13 cellular contexts compared by ENCODE assay signal in the genomic region with DNA sequence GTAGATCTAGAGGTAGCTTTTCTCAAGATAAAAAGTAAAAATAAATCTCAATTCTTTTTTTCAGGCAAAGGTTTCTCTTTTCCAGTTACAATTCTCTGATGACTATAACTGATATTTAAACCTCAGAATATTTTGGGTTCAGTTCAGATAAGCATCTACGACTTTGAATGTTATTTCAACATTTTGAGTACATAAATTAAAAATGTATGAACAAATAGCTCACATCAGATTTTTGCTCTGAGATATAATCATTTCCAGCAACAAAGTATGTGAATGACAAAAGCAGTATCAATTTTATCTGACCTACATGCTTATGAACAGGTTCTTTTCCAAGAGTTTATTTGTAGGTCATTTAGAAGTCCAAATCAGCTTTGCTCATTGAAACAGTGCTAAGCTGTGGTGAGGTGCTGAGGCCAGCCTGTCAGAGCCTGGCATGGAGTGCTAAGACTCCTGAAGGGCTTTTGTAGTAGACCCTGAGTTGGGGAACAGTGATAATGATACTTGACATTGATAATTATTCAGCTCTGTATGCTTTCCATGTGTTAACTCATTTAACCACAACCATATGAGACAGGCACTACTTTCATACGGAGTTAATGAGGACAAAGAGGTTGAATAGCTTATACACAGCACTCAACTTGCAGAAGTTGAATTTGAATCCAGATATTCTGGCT.
"Had no signal": no experiment of that assay in that cellular context is flagged by ENCODE, and none has a peak within 500 bp of the region (broad histone marks: within the 10 kb centered on the region; RNA-seq: fewer than 3 reads in every experiment).

No MANE protein-coding gene starts in this region.

- H3K27me3 ChIP-seq: adrenal gland had no signal

- H3K4me3 ChIP-seq: adrenal gland, thoracic aorta had no signal

- ATAC-seq: activated CD8-positive, alpha-beta T cell treated with anti-CD3 and anti-CD28 coated beads for 36 hours; effector memory CD8-positive, alpha-beta T cell; right cardiac atrium had no signal

- H3K9me3 ChIP-seq: adrenal gland, thoracic aorta had no signal

- H3K27ac Mint-ChIP-seq: activated CD8-positive, alpha-beta T cell treated with anti-CD3 and anti-CD28 coated beads for 36 hours; dendritic cell treated with granulocyte-macrophage colony-stimulating factor and Interleukin-4, amounts not matched to agents 40 ng/mL and 50 ng/mL, for 4 days; effector memory CD8-positive, alpha-beta T cell had no signal

- H3K36me3 ChIP-seq: adrenal gland, thoracic aorta had no signal

- H3K27me3 Mint-ChIP-seq: activated CD8-positive, alpha-beta T cell treated with anti-CD3 and anti-CD28 coated beads for 36 hours; central memory CD8-positive, alpha-beta T cell had no signal

- H3K9me3 Mint-ChIP-seq: central memory CD8-positive, alpha-beta T cell; effector memory CD8-positive, alpha-beta T cell had no signal

- H3K4me3 Mint-ChIP-seq: activated CD8-positive, alpha-beta T cell treated with anti-CD3 and anti-CD28 coated beads for 36 hours; central memory CD8-positive, alpha-beta T cell; dendritic cell treated with granulocyte-macrophage colony-stimulating factor and Interleukin-4, amounts not matched to agents 40 ng/mL and 50 ng/mL, for 4 days; effector memory CD8-positive, alpha-beta T cell had no signal

- DNase-seq: activated CD4-positive, alpha-beta T cell treated with anti-CD3 and anti-CD28 coated beads for 4 hours; activated CD8-positive, alpha-beta memory T cell treated with anti-CD3 and anti-CD28 coated beads, Interleukin-2, amount 50 U/mL, for 48 hours; activated CD8-positive, alpha-beta T cell treated with anti-CD3 and anti-CD28 coated beads for 36 hours; activated naive CD4-positive, alpha-beta T cell; adrenal gland; effector memory CD8-positive, alpha-beta T cell; hippocampal formation; midbrain; right cardiac atrium; stimulated activated naive CD4-positive, alpha-beta T cell had no signal

- H3K4me1 Mint-ChIP-seq: central memory CD8-positive, alpha-beta T cell had no signal

- H3K27ac ChIP-seq: thoracic aorta had no signal
